8 cellular contexts compared by ENCODE assay signal in genomic region chr12:95859344-95859816, GRCh38. TPM values are rescaled to one million over a fixed set of nuclear protein-coding genes. Genes with fewer than 3 reads are reported as not detected.
DNase-seq lines count a peak whose midpoint lies in the region; ATAC-seq and TF ChIP-seq lines count a peak whose summit lies in the region.

No MANE protein-coding gene starts in this region.

- H3K4me3 Mint-ChIP-seq in stimulated activated naive CD8-positive, alpha-beta T cell treated with anti-CD3 and anti-CD28 coated beads, Interleukin-15, amount 100 ng/mL, for 72 hours: no peak overlapping the region

- TF ChIP-seq CTCF in AG10803 (conservative IDR thresholded peaks at IDR 0.05; ENCODE audit: low read length): no peak

- no peak overlapping the region for H3K27ac Mint-ChIP-seq in stimulated activated naive CD8-positive, alpha-beta T cell treated with anti-CD3 and anti-CD28 coated beads, Interleukin-15, amount 100 ng/mL, for 72 hours

- ATAC-seq in GM18520 (IDR thresholded peaks at IDR 0.05; ENCODE audit: unreplicated experiment) (peak; percentile 10), GM18858 (IDR thresholded peaks at IDR 0.05; ENCODE audit: unreplicated experiment) (no peak)
- ATAC-seq in stimulated activated naive CD8-positive, alpha-beta T cell treated with anti-CD3 and anti-CD28 coated beads, Interleukin-15, amount 100 ng/mL, for 72 hours: peak; percentile 57

- peaks cover 4% of the 10 kb centered on the region; the same call in 1 of the 2 replicates for H3K9me3 ChIP-seq in MG63

- peaks cover 39% of the 10 kb centered on the region for H3K36me3 ChIP-seq in MG63

- peaks cover 27% of the 10 kb centered on the region for H3K4me1 Mint-ChIP-seq in stimulated activated naive CD8-positive, alpha-beta T cell treated with anti-CD3 and anti-CD28 coated beads, Interleukin-15, amount 100 ng/mL, for 72 hours

- no peaks in the 10 kb centered on the region for H3K9me3 Mint-ChIP-seq in stimulated activated naive CD8-positive, alpha-beta T cell treated with anti-CD3 and anti-CD28 coated beads, Interleukin-15, amount 100 ng/mL, for 72 hours

- peaks cover 8% of the 10 kb centered on the region for H3K27me3 Mint-ChIP-seq in stimulated activated naive CD8-positive, alpha-beta T cell treated with anti-CD3 and anti-CD28 coated beads, Interleukin-15, amount 100 ng/mL, for 72 hours

- H3K4me3 ChIP-seq in AG10803 (ENCODE audit: low read length): peak overlapping the region; percentile 81
- H3K4me3 ChIP-seq in MG63: peak overlapping the region; percentile 95

- DNase-seq in AG10803 (ENCODE audit: low read depth) (peak; percentile 17), MG63 (no peak), iPS-NIHi7 (ENCODE audit: extremely low spot score) (peak; percentile 43), GF-D8 (lab: John Stamatoyannopoulos, UW) (no peak)
- DNase-seq in activated naive CD4-positive, alpha-beta T cell treated with anti-CD3 and anti-CD28 coated beads, Interleukin-2, amount 50 U/mL, for 16 hours: peak; percentile 16
- DNase-seq in stimulated activated naive CD8-positive, alpha-beta T cell treated with anti-CD3 and anti-CD28 coated beads, Interleukin-15, amount 100 ng/mL, for 72 hours: peak in 1 of 2 donors; percentile 24

- H3K27me3 ChIP-seq in MG63: no peaks in the 10 kb centered on the region

RNA-seq across cellular contexts. Expression of gene SNRPF, which starts 0.6 kb away (rescaled TPM):
- 6.3 and 16.9 TPM in 2 replicates for total RNA-seq in MG63 (2014; rRNA removed; shearing (Covaris generic); ENCODE audit: low replicate concordance)

Comparison
In these comparisons a context has a peak if more than half of its experiments do, and no peak if none do; other contexts are left out.
1. DNase-seq: peak in AG10803 (single experiment), activated naive CD4-positive, alpha-beta T cell treated with anti-CD3 and anti-CD28 coated beads, Interleukin-2, amount 50 U/mL, for 16 hours (single experiment) and iPS-NIHi7 (single experiment); none in MG63 (single experiment) and GF-D8 (single experiment).